In genomic region chr12:9907769-9908168, GRCh38 we compare ENCODE assay signal across 22 cellular contexts. TPM values are rescaled to one million over a fixed set of nuclear protein-coding genes. Genes with fewer than 3 reads are reported as not detected.
"Had no signal": no experiment of that assay in that cellular context is flagged by ENCODE, and none has a peak within 500 bp of the region (broad histone marks: within the 10 kb centered on the region; RNA-seq: fewer than 3 reads in every experiment).

No MANE protein-coding gene starts in this region.

- H3K36me3 Mint-ChIP-seq: brain had no signal

- H3K27ac Mint-ChIP-seq: activated B cell treated with CpG ODN at 0.5 μM for 24 hours, brain had no signal

- H3K27me3 ChIP-seq: ascending aorta had no signal

- H3K27me3 Mint-ChIP-seq: activated CD4-positive, alpha-beta T cell treated with anti-CD3 and anti-CD28 coated beads, Interleukin-2, amount 10 ng/mL, durations not matched to agents 24 days and 14 days had no signal

- H3K4me3 Mint-ChIP-seq: activated B cell treated with CpG ODN at 0.5 μM for 24 hours, brain had no signal

- H3K27ac ChIP-seq: ascending aorta had no signal

- FAIRE-seq: RCC 7860 had no signal

- H3K4me3 ChIP-seq: ascending aorta had no signal

- H3K36me3 ChIP-seq: ascending aorta had no signal

- H3K4me1 ChIP-seq: ascending aorta had no signal

- DNase-seq: activated B cell treated with CpG ODN at 0.5 μM for 24 hours; activated CD4-positive, alpha-beta T cell treated with anti-CD3 and anti-CD28 coated beads for 1 hour; activated CD4-positive, alpha-beta T cell treated with anti-CD3 and anti-CD28 coated beads, Interleukin-2, amount 10 ng/mL, durations not matched to agents 24 days and 14 days; activated CD4-positive, alpha-beta T cell treated with anti-CD3 and anti-CD28 coated beads, Interleukin-2, amount 50 U/mL, for 48 hours; activated T-cell treated with anti-CD3 and anti-CD28 coated beads, Interleukin-2, amount 50 U/mL, for 72 hours; amniotic stem cell; Kasumi-1; KBM-7; NCI-H1048; NCI-H146; NCI-H187 treated with DMSO at 0.1 percent for 48 hours; NCI-H2081 treated with DMSO at 0.1 percent for 48 hours; NCI-H446; NCI-H524; SHP77 treated with DMSO at 0.1 percent for 48 hours had no signal

- H3K4me1 Mint-ChIP-seq: brain had no signal

RNA-seq across cellular contexts. Expression of gene CLEC2A, which starts 24.4 kb away (rescaled TPM):
- total RNA-seq: activated B cell treated with CpG ODN at 0.5 μM for 24 hours; activated CD4-positive, alpha-beta T cell treated with anti-CD3 and anti-CD28 coated beads, Interleukin-2, amount 10 ng/mL, durations not matched to agents 24 days and 14 days; activated CD8-positive, alpha-beta memory T cell treated with anti-CD3 and anti-CD28 coated beads for 36 hours; activated naive CD4-positive, alpha-beta T cell treated with anti-CD3 and anti-CD28 coated beads, Interleukin-2, amount 50 U/mL, for 72 hours; activated T-cell treated with anti-CD3 and anti-CD28 coated beads, Interleukin-2, amount 50 U/mL, for 72 hours; ascending aorta; M059J; SK-MEL-5 had no signal

RNA-seq across cellular contexts. Expression of gene KLRF2, which starts 26.5 kb away (rescaled TPM):
- total RNA-seq: activated B cell treated with CpG ODN at 0.5 μM for 24 hours; activated CD4-positive, alpha-beta T cell treated with anti-CD3 and anti-CD28 coated beads, Interleukin-2, amount 10 ng/mL, durations not matched to agents 24 days and 14 days; activated CD8-positive, alpha-beta memory T cell treated with anti-CD3 and anti-CD28 coated beads for 36 hours; activated naive CD4-positive, alpha-beta T cell treated with anti-CD3 and anti-CD28 coated beads, Interleukin-2, amount 50 U/mL, for 72 hours; activated T-cell treated with anti-CD3 and anti-CD28 coated beads, Interleukin-2, amount 50 U/mL, for 72 hours; ascending aorta; M059J; SK-MEL-5 had no signal
